In genomic region chr6:17015144-17015543, GRCh38 we compare ENCODE assay signal across 9 cellular contexts.
DNase-seq lines count a peak whose midpoint lies in the region; ATAC-seq, FAIRE-seq and TF ChIP-seq lines count a peak whose summit lies in the region.
"Had no signal": no experiment of that assay in that cellular context is flagged by ENCODE, and none has a peak within 500 bp of the region (broad histone marks: within the 10 kb centered on the region; RNA-seq: fewer than 3 reads in every experiment).

No MANE protein-coding gene starts in this region.

- peak; percentile 98 for ATAC-seq in HG03432 (IDR thresholded peaks at IDR 0.05; ENCODE audit: unreplicated experiment)

- peaks cover 29% of the 10 kb centered on the region for H3K4me1 ChIP-seq in ACC112 (ENCODE audit: control insufficient read depth, insufficient read depth, low read length, unreplicated experiment)
- H3K4me1 ChIP-seq in thyroid gland, result no peaks in the 10 kb centered on the region
- no peaks in the 10 kb centered on the region for H3K4me1 ChIP-seq in small intestine (ENCODE audit: control insufficient read depth in 2 of 2, insufficient read depth in 1 of 2, low read depth in 1 of 2, low read length in 1 of 2)

- intact Hi-C loops in thyroid gland (cut with DNase I), result no loop called here

- DNase-seq in GM19239 (ENCODE audit: insufficient read length, low spot score), result peak; percentile 28
- peak; percentile 84 for DNase-seq in astrocyte of the cerebellum (ENCODE audit: low read depth)
- no peak for DNase-seq in thyroid gland
- DNase-seq in small intestine, result no peak
- no peak for DNase-seq in SW480 (ENCODE audit: low spot score)
- DNase-seq in SK-N-DZ (ENCODE audit: low spot score), result no peak
- DNase-seq: EL had no signal

- TF ChIP-seq CTCF in astrocyte of the cerebellum (IDR thresholded peaks at IDR 0.05; ENCODE audit: low read depth, low read length, missing control alignments) (no peak), thyroid gland (IDR thresholded peaks at IDR 0.05) (no peak)

- no peak overlapping the region for H2AFZ ChIP-seq in ACC112 (ENCODE audit: low read length, unreplicated experiment)

- H3K9me3 ChIP-seq in thyroid gland, result no peaks in the 10 kb centered on the region
- no peaks in the 10 kb centered on the region for H3K9me3 ChIP-seq in small intestine (ENCODE audit: control insufficient read depth, low read depth)

- no peaks in the 10 kb centered on the region for H3K79me2 ChIP-seq in ACC112 (ENCODE audit: control insufficient read depth, insufficient read depth, low read length, unreplicated experiment)

- no peaks in the 10 kb centered on the region for H3K27me3 ChIP-seq in ACC112 (ENCODE audit: insufficient read depth, low read length)
- no peaks in the 10 kb centered on the region for H3K27me3 ChIP-seq in thyroid gland
- no peaks in the 10 kb centered on the region for H3K27me3 ChIP-seq in small intestine (ENCODE audit: control insufficient read depth in 2 of 2, insufficient read depth in 2 of 2, low read length in 2 of 2)

- TF ChIP-seq POLR2A in thyroid gland (IDR thresholded peaks at IDR 0.05), result no peak

- H3K36me3 ChIP-seq in ACC112 (ENCODE audit: insufficient read depth, low read length) (no peaks in the 10 kb centered on the region), thyroid gland (no peaks in the 10 kb centered on the region), small intestine (ENCODE audit: control insufficient read depth in 2 of 2, insufficient read depth in 2 of 2, low read length in 2 of 2) (no peaks in the 10 kb centered on the region)

- 87 to 95% methylated on average over 4 of the region's 4 CpGs for WGBS in thyroid gland, 2 donors
- WGBS in small intestine, 3 donors, result 65 to 66% (median 66%) methylated on average over 4 of the region's 4 CpGs

- in situ Hi-C loops in astrocyte of the cerebellum (cut with HindIII; ENCODE audit: low sequenced_read_pairs), result no loop called here

- H3K27ac ChIP-seq in ACC112 (ENCODE audit: low read depth, low read length), result peak overlapping the region; percentile 17
- no peak overlapping the region for H3K27ac ChIP-seq in thyroid gland
- no peak overlapping the region for H3K27ac ChIP-seq in small intestine (ENCODE audit: low read depth in 1 of 2, low read length in 1 of 2)

- peak overlapping the region; percentile 25; the same call in 1 of the 2 replicates for H3K4me3 ChIP-seq in ACC112 (ENCODE audit: low read depth, low read length)
- no peak overlapping the region for H3K4me3 ChIP-seq in astrocyte of the cerebellum (ENCODE audit: low read depth, low read length)
- H3K4me3 ChIP-seq in thyroid gland (replicated peaks in 1 of 3), result no peak overlapping the region
- H3K4me3 ChIP-seq in small intestine (ENCODE audit: low read depth in 1 of 2, low read length in 2 of 2), result no peak overlapping the region

- FAIRE-seq in GM19239 (lab: Jason Lieb, UNC) (peak; percentile 26), small intestine (lab: Jason Lieb, UNC) (no peak)

Comparison
In these comparisons a context has a peak if more than half of its experiments do, and no peak if none do; other contexts are left out.
1. DNase-seq: peak in GM19239 (single experiment) and astrocyte of the cerebellum (single experiment); none in thyroid gland (0 of 2), small intestine (single experiment), SW480 (single experiment) and SK-N-DZ (single experiment).